In genomic region chr10:118918689-118919088, GRCh38 we compare ENCODE assay signal across 21 cellular contexts.
"Had no signal": no experiment of that assay in that cellular context is flagged by ENCODE, and none has a peak within 500 bp of the region (broad histone marks: within the 10 kb centered on the region; RNA-seq: fewer than 3 reads in every experiment).

No MANE protein-coding gene starts in this region.

- H3K4me1 Mint-ChIP-seq: activated CD4-positive, alpha-beta T cell treated with anti-CD3 and anti-CD28 coated beads for 36 hours; natural killer cell; WTC11 had no signal

- H3K27me3 ChIP-seq: adrenal gland, breast epithelium, foreskin keratinocyte, thyroid gland had no signal

- H3K27ac ChIP-seq: adrenal gland, breast epithelium, foreskin keratinocyte, thyroid gland had no signal

- H3K36me3 Mint-ChIP-seq: activated CD4-positive, alpha-beta memory T cell treated with anti-CD3 and anti-CD28 coated beads for 36 hours; activated naive CD4-positive, alpha-beta T cell treated with anti-CD3 and anti-CD28 coated beads, Interleukin-2, amount 50 U/mL, for 72 hours; natural killer cell; WTC11 had no signal

- H3K4me1 ChIP-seq: adrenal gland, breast epithelium, foreskin keratinocyte had no signal

- H3K9me3 ChIP-seq: adrenal gland, breast epithelium, thyroid gland had no signal

- H3K9me3 Mint-ChIP-seq: activated CD4-positive, alpha-beta memory T cell treated with anti-CD3 and anti-CD28 coated beads for 36 hours; activated naive CD4-positive, alpha-beta T cell treated with anti-CD3 and anti-CD28 coated beads, Interleukin-2, amount 50 U/mL, for 72 hours; activated T-helper 1 cell treated with anti-CD3 and anti-CD28 coated beads, Interleukin-12 subunit alpha, Interleukin-12 subunit beta, Interleukin-2, Interleukin-4 antibody, amounts not matched to agents 30 ng/mL and 10 ng/mL and 1 ng/mL, durations not matched to agents 14 hours and 24 hours and 36 hours; natural killer cell; WTC11 had no signal

- H3K36me3 ChIP-seq: adrenal gland, breast epithelium, thyroid gland had no signal

- H3K27ac Mint-ChIP-seq: activated CD4-positive, alpha-beta memory T cell treated with anti-CD3 and anti-CD28 coated beads for 36 hours; activated CD4-positive, alpha-beta T cell treated with anti-CD3 and anti-CD28 coated beads for 36 hours; activated naive CD4-positive, alpha-beta T cell treated with anti-CD3 and anti-CD28 coated beads, Interleukin-2, amount 50 U/mL, for 72 hours; activated T-helper 1 cell treated with anti-CD3 and anti-CD28 coated beads, Interleukin-12 subunit alpha, Interleukin-12 subunit beta, Interleukin-2, Interleukin-4 antibody, amounts not matched to agents 30 ng/mL and 10 ng/mL and 1 ng/mL, durations not matched to agents 14 hours and 24 hours and 36 hours; natural killer cell; WTC11 had no signal

- H3K4me3 Mint-ChIP-seq: activated CD4-positive, alpha-beta memory T cell treated with anti-CD3 and anti-CD28 coated beads for 36 hours; activated CD4-positive, alpha-beta T cell treated with anti-CD3 and anti-CD28 coated beads for 36 hours; activated T-helper 1 cell treated with anti-CD3 and anti-CD28 coated beads, Interleukin-12 subunit alpha, Interleukin-12 subunit beta, Interleukin-2, Interleukin-4 antibody, amounts not matched to agents 30 ng/mL and 10 ng/mL and 1 ng/mL, durations not matched to agents 14 hours and 24 hours and 36 hours; natural killer cell; WTC11 had no signal

- H3K4me3 ChIP-seq: adrenal gland, breast epithelium, lung, thyroid gland had no signal

- DNase-seq: activated CD4-positive, alpha-beta memory T cell treated with anti-CD3 and anti-CD28 coated beads for 36 hours; activated CD4-positive, alpha-beta T cell treated with anti-CD3 and anti-CD28 coated beads for 36 hours; activated gamma-delta T cell treated with Interleukin-2 at 50 U/mL for 16 hours; activated T-cell treated with anti-CD3 and anti-CD28 coated beads for 4 hours; adrenal gland; cerebellar nuclear complex; cortex of kidney; effector CD4-positive, alpha-beta T cell; foreskin keratinocyte; kidney; natural killer cell; retina; stimulated activated CD8-positive, alpha-beta memory T cell treated with anti-CD3 and anti-CD28 coated beads, Interleukin-4, amount 100 ng/mL, for 48 hours; stimulated activated naive CD4-positive, alpha-beta T cell; thyroid gland had no signal

- ATAC-seq: activated CD4-positive, alpha-beta T cell treated with anti-CD3 and anti-CD28 coated beads for 36 hours; activated naive CD4-positive, alpha-beta T cell treated with anti-CD3 and anti-CD28 coated beads, Interleukin-2, amount 50 U/mL, for 72 hours; foreskin keratinocyte; left lobe of liver; natural killer cell; WTC11 had no signal
